In the genomic region with DNA sequence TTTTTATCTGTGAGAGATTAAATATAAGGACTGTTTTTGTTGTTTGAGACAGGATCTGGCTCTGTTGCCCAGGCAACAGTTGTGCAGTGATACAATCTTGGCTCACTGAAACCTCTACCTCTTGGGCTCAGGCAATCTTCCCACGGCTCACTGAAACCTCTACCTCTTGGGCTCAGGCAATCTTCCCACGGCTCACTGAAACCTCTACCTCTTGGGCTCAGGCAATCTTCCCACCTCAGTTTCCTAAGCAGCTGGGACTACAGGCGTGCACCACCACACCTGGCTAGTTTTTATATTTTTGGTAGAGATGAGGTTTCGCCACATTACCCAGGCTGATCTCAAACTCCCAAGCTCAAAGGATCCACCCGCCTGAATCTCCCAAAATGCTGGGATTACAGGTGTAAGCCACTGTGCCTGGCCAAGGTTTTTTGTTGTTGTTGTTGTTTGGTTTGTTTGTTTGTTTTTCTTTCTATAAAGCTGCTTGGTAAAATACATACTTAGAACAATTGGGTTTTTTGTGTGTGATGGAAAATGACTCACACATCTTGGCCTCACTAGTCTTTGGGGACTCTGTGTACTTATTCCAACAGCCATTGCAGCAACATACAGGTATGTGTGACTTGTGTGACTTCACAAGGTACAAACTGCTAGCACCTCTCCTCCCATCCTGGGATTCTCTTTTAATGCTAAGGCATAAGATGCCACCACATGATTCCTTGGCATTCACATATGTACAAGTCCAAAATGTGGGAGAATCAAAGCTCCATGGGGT, we compare ENCODE assay signal across 11 cellular contexts. TPM values are rescaled to one million over a fixed set of nuclear protein-coding genes. Genes with fewer than 3 reads are reported as not detected.
A peak's percentile ranks its signal among the peaks of the same experiment; 100 is the strongest.
DNase-seq lines count a peak whose midpoint lies in the region; ATAC-seq and TF ChIP-seq lines count a peak whose summit lies in the region.
"Had no signal": no experiment of that assay in that cellular context is flagged by ENCODE, and none has a peak within 500 bp of the region (broad histone marks: within the 10 kb centered on the region; RNA-seq: fewer than 3 reads in every experiment).

No MANE protein-coding gene starts in this region.

- DNase-seq in stimulated activated CD4-positive, alpha-beta T cell treated with anti-CD3 and anti-CD28 coated beads, Interleukin-15, amount 100 ng/mL, for 24 hours, result peak; percentile 18
- DNase-seq in stimulated activated CD4-positive, alpha-beta T cell treated with anti-CD3 and anti-CD28 coated beads, Interleukin-2, amount 100 ng/mL, for 24 hours, result no peak
- no peak for DNase-seq in SK-N-SH
- no peak for DNase-seq in RWPE1 (ENCODE audit: low spot score)
- no peak for DNase-seq in HCEC 1CT
- DNase-seq in MM.1S, result no peak
- no peak for DNase-seq in stomach
- DNase-seq: AML-193; SHP77; stimulated activated CD4-positive, alpha-beta T cell treated with anti-CD3 and anti-CD28 coated beads, Interleukin-4, amount 100 ng/mL, for 1 hour had no signal

- TF ChIP-seq POLR2A in stomach (IDR thresholded peaks at IDR 0.05), result no peak

- CTCF ChIA-PET in SK-N-SH (lab: Yijun Ruan, JAX), result no interaction called here
- CTCF ChIA-PET in RWPE1 (lab: Yijun Ruan, JAX), result interaction anchor here (0.7 kb wide), 1 partner anchor 156 kb away, joined by 3 read pairs; no protein-coding TSS in a partner anchor

- H3K9me2 ChIP-seq in SK-N-SH, result no peaks in the 10 kb centered on the region
- H3K9me2 ChIP-seq in MM.1S (replicated peaks; ENCODE audit: insufficient read depth, low read length), result no peaks in the 10 kb centered on the region

- intact Hi-C loops in stomach (cut with DNase I; ENCODE audit: low total_unique reads), result no loop called here

- H3K27ac ChIP-seq in SK-N-SH (ENCODE audit: low read depth in 2 of 2, low read length in 1 of 2) (peak overlapping the region in 1 of 2 experiments; percentile 60; a peak in 2 of 4 replicates), RWPE1 (no peak overlapping the region), MM.1S (ENCODE audit: low read length) (no peak overlapping the region), stomach (no peak overlapping the region)

- H3K9me3 ChIP-seq in SK-N-SH (no peaks in the 10 kb centered on the region), MM.1S (replicated peaks; ENCODE audit: insufficient read depth, low read length) (no peaks in the 10 kb centered on the region), stomach (no peaks in the 10 kb centered on the region)

- H4K20me1 ChIP-seq in SK-N-SH (ENCODE audit: insufficient read depth) (no peaks in the 10 kb centered on the region), MM.1S (ENCODE audit: insufficient read depth, low read length) (no peaks in the 10 kb centered on the region)

- H3K9ac ChIP-seq in SK-N-SH (peak overlapping the region; percentile 52; the same call in 1 of the 2 replicates), MM.1S (ENCODE audit: low read length) (no peak overlapping the region)

- peak overlapping the region; percentile 53 for H2AFZ ChIP-seq in SK-N-SH (ENCODE audit: low read depth)
- H2AFZ ChIP-seq in MM.1S (ENCODE audit: low read length), result no peak overlapping the region

- no peaks in the 10 kb centered on the region for H3K79me2 ChIP-seq in SK-N-SH (ENCODE audit: insufficient read depth)
- no peaks in the 10 kb centered on the region for H3K79me2 ChIP-seq in MM.1S (ENCODE audit: low read length)

- H3K4me3 ChIP-seq in SK-N-SH (ENCODE audit: low read depth in 2 of 2, low read length in 1 of 2), result no peak overlapping the region
- H3K4me3 ChIP-seq in MM.1S (ENCODE audit: low read length), result no peak overlapping the region
- no peak overlapping the region for H3K4me3 ChIP-seq in stomach

- ATAC-seq in HG02870 (IDR thresholded peaks at IDR 0.05; ENCODE audit: unreplicated experiment), result peak; percentile 97

- no peak for TF ChIP-seq RAD21 in SK-N-SH (IDR thresholded peaks at IDR 0.05; ENCODE audit: low read length)

- peaks cover 10% of the 10 kb centered on the region for H3F3A ChIP-seq in SK-N-SH (replicated peaks; ENCODE audit: insufficient read depth)
- H3F3A ChIP-seq in MM.1S (ENCODE audit: insufficient read depth, low read length), result no peaks in the 10 kb centered on the region

- TF ChIP-seq CTCF in SK-N-SH (IDR thresholded peaks at IDR 0.05) (no peak), RWPE1 (conservative IDR thresholded peaks at IDR 0.05; ENCODE audit: low read depth) (no peak), MM.1S (IDR thresholded peaks at IDR 0.05; ENCODE audit: low read length) (no peak), stomach (IDR thresholded peaks at IDR 0.05) (no peak)

- H3K36me3 ChIP-seq in SK-N-SH (replicated peaks in 1 of 2; ENCODE audit: control insufficient read depth in 1 of 2, insufficient read depth in 2 of 2, low read length in 1 of 2), result no peaks in the 10 kb centered on the region
- H3K36me3 ChIP-seq in MM.1S (replicated peaks; ENCODE audit: insufficient read depth, low read length), result no peaks in the 10 kb centered on the region
- H3K36me3 ChIP-seq in stomach, result no peaks in the 10 kb centered on the region

- peaks cover 0 to 21% of the 10 kb centered on the region in 2 experiments; a peak in 1 of 4 replicates for H3K4me1 ChIP-seq in SK-N-SH (ENCODE audit: control insufficient read depth in 1 of 2, insufficient read depth in 2 of 2, low read depth in 1 of 2, low read length in 1 of 2)
- no peaks in the 10 kb centered on the region for H3K4me1 ChIP-seq in MM.1S (ENCODE audit: low read length)
- no peaks in the 10 kb centered on the region for H3K4me1 ChIP-seq in stomach

- H3K27me3 ChIP-seq in SK-N-SH (ENCODE audit: insufficient read depth), result no peaks in the 10 kb centered on the region
- no peaks in the 10 kb centered on the region for H3K27me3 ChIP-seq in MM.1S (replicated peaks; ENCODE audit: insufficient read depth, low read length)
- no peaks in the 10 kb centered on the region for H3K27me3 ChIP-seq in stomach

- 52% methylated on average over 5 of the region's 5 CpGs for WGBS in SK-N-SH (ENCODE audit: low lambda C conversion rate)
- 72 to 86% (median 81%) methylated on average over 5 of the region's 5 CpGs for WGBS in stomach, 5 donors

- TF ChIP-seq EP300 in SK-N-SH (IDR thresholded peaks at IDR 0.05; ENCODE audit: borderline replicate concordance in 1 of 2, low read depth in 1 of 2, low read length in 1 of 2) (no peak), stomach (IDR thresholded peaks at IDR 0.05) (no peak)

- H3K4me2 ChIP-seq in SK-N-SH, result 0 out of 2 replicates have a peak overlapping the region, but pooled peaks have one; percentile 29
- no peak overlapping the region for H3K4me2 ChIP-seq in MM.1S (ENCODE audit: low read depth, low read length)

- POLR2A ChIA-PET in SK-N-SH (lab: Yijun Ruan, JAX), result no interaction called here
- POLR2A ChIA-PET in RWPE1 (lab: Yijun Ruan, JAX; ENCODE audit: low non-redundant PET), result no interaction called here

TF ChIP-seq in SK-N-SH, 30 proteins besides CTCF, POLR2A, EP300 and RAD21 (continues in another document):
- no peak for TF ChIP-seq SMC3 (IDR thresholded peaks at IDR 0.05; ENCODE audit: low read depth, low read length)
- TF ChIP-seq, protein P1, sequence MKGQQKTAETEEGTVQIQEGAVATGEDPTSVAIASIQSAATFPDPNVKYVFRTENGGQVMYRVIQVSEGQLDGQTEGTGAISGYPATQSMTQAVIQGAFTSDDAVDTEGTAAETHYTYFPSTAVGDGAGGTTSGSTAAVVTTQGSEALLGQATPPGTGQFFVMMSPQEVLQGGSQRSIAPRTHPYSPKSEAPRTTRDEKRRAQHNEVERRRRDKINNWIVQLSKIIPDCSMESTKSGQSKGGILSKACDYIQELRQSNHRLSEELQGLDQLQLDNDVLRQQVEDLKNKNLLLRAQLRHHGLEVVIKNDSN (IDR thresholded peaks at IDR 0.05; ENCODE audit: borderline replicate concordance, low read depth), result no peak
- no peak for TF ChIP-seq NRF1 (IDR thresholded peaks at IDR 0.05; ENCODE audit: low read depth, low read length)
- TF ChIP-seq TCF12 (IDR thresholded peaks at IDR 0.05), result no peak
- no peak for TF ChIP-seq RCOR1 (IDR thresholded peaks at IDR 0.05; ENCODE audit: low read length)
- no peak for TF ChIP-seq CHD2 (IDR thresholded peaks at IDR 0.05; ENCODE audit: low read length, partially characterized antibody)
- no peak for TF ChIP-seq GATA2 (CRISPR knock-in tag; IDR thresholded peaks at IDR 0.05)
- TF ChIP-seq, protein P2, sequence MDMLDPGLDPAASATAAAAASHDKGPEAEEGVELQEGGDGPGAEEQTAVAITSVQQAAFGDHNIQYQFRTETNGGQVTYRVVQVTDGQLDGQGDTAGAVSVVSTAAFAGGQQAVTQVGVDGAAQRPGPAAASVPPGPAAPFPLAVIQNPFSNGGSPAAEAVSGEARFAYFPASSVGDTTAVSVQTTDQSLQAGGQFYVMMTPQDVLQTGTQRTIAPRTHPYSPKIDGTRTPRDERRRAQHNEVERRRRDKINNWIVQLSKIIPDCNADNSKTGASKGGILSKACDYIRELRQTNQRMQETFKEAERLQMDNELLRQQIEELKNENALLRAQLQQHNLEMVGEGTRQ (IDR thresholded peaks at IDR 0.05; ENCODE audit: borderline replicate concordance, low read depth, low read length), result no peak
- TF ChIP-seq, protein P3, sequence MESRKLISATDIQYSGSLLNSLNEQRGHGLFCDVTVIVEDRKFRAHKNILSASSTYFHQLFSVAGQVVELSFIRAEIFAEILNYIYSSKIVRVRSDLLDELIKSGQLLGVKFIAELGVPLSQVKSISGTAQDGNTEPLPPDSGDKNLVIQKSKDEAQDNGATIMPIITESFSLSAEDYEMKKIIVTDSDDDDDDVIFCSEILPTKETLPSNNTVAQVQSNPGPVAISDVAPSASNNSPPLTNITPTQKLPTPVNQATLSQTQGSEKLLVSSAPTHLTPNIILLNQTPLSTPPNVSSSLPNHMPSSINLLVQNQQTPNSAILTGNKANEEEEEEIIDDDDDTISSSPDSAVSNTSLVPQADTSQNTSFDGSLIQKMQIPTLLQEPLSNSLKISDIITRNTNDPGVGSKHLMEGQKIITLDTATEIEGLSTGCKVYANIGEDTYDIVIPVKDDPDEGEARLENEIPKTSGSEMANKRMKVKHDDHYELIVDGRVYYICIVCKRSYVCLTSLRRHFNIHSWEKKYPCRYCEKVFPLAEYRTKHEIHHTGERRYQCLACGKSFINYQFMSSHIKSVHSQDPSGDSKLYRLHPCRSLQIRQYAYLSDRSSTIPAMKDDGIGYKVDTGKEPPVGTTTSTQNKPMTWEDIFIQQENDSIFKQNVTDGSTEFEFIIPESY (IDR thresholded peaks at IDR 0.05; ENCODE audit: borderline replicate concordance, low read depth), result no peak

RNA-seq across cellular contexts. Expression of a gene that starts 36.5 kb away (rescaled TPM):
- 49.1 and 57.9 TPM in 2 replicates for polyA plus RNA-seq in SK-N-SH (2012; rRNA removed)
- polyA plus RNA-seq in SK-N-SH (2012; cell fraction: cytosol; rRNA removed), result 54.3 and 62.9 TPM in 2 replicates
- 59.4 and 118 TPM in 2 replicates for polyA plus RNA-seq in SK-N-SH (2012; cell fraction: nucleus; rRNA removed)
- 10 to 100 TPM; 17.7 to 89.3 (median 22.2) TPM for total RNA-seq in stomach
- 10 to 100 TPM in 1 of 3 donors, 1 to 10 TPM in 2; 7.3 to 10.1 (median 8.4) TPM for polyA plus RNA-seq in stomach
